10 cellular contexts compared by ENCODE assay signal in the genomic region with DNA sequence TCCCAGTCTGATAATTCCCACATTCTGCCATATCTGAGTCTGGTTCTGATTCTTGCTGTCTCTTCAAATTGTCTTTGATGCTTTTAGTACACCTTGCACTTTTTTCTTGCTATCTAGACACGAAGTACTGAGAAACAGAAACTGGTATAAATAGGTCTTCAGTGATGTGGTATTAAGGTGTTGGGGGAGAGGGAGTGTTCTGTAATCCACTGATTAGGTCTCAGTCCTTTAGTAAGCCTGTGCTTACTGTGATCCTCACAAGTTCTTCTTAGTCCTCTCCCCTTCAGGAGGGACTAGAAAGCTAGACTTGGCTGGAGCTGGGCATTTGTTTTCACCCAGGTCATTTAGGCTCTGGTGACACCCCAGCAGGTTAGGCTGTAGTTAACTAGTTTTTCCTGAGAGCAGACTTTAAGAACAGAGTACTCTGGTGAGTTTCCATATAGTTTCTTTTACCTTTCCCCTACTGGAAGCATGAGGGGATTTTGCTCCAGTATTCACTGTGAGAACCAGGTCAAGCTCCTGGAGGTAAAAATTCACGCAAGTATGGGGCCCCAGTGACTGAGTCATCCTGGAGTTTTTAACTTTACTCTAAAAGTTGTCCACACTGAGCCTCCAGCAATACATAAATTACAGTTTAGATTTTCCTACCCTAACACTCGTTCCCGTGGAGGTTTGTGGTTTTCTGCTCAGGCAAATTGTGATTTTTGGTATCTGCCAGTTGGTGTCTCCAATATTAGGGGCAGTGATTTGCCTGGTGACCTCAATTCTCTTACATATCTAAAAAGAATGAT.
DNase-seq lines count a peak whose midpoint lies in the region; ATAC-seq and TF ChIP-seq lines count a peak whose summit lies in the region.
"Had no signal": no experiment of that assay in that cellular context is flagged by ENCODE, and none has a peak within 500 bp of the region (broad histone marks: within the 10 kb centered on the region; RNA-seq: fewer than 3 reads in every experiment).

No MANE protein-coding gene starts in this region.

- H3K27me3 Mint-ChIP-seq in endodermal cell (ENCODE audit: insufficient read depth), result no peaks in the 10 kb centered on the region
- H3K27me3 Mint-ChIP-seq: memory B cell had no signal

- no peak overlapping the region for H3K4me3 ChIP-seq in endodermal cell (ENCODE audit: low read length)

- H3K9ac ChIP-seq in endodermal cell (ENCODE audit: extremely low read depth, low read length, poor library complexity, severe bottlenecking), result no peak overlapping the region

- H3K9me3 ChIP-seq in endodermal cell (ENCODE audit: control insufficient read depth, low read length), result no peaks in the 10 kb centered on the region

- peaks cover 4% of the 10 kb centered on the region for H3K36me3 Mint-ChIP-seq in endodermal cell (ENCODE audit: low read depth)

- H3K27me3 ChIP-seq in endodermal cell (ENCODE audit: control insufficient read depth, insufficient read depth, low read length, poor library complexity, severe bottlenecking), result no peaks in the 10 kb centered on the region

- H3K4me1 ChIP-seq in endodermal cell (ENCODE audit: control insufficient read depth, insufficient read depth, low read length), result peaks cover 3% of the 10 kb centered on the region

- peak; percentile 90 for ATAC-seq in HG02642 (IDR thresholded peaks at IDR 0.05; ENCODE audit: poor library complexity, unreplicated experiment)

- H3K4me1 Mint-ChIP-seq in endodermal cell, result peaks cover 21% of the 10 kb centered on the region

- H3K9me3 Mint-ChIP-seq in endodermal cell, result peaks cover 4% of the 10 kb centered on the region
- H3K9me3 Mint-ChIP-seq: memory B cell had no signal

- no peaks in the 10 kb centered on the region for H3K36me3 ChIP-seq in endodermal cell (ENCODE audit: control insufficient read depth, insufficient read depth, low read length)

- DNase-seq in DMS53 (lab: John Stamatoyannopoulos, UW) (peak; percentile 21), DMS53 treated with DMSO at 0.1 percent for 48 hours (lab: John Stamatoyannopoulos, UW; ENCODE audit: unreplicated experiment) (no peak), NCI-H187 treated with DMSO at 0.1 percent for 48 hours (lab: John Stamatoyannopoulos, UW) (peak; percentile 30), endodermal cell (peak; percentile 48), activated gamma-delta T cell treated with Interleukin-2 at 50 U/mL for 16 hours (no peak), NCI-H1092 (lab: John Stamatoyannopoulos, UW) (no peak), caudate nucleus (lab: John Stamatoyannopoulos, UW) (no peak)

- H3K27ac Mint-ChIP-seq in endodermal cell, result no peak overlapping the region
- H3K27ac Mint-ChIP-seq: memory B cell had no signal

- TF ChIP-seq CTCF in endodermal cell (conservative IDR thresholded peaks at IDR 0.05), result no peak

- H3K27ac ChIP-seq in endodermal cell (ENCODE audit: low read depth, low read length), result no peak overlapping the region
- no peak overlapping the region for H3K27ac ChIP-seq in caudate nucleus (ENCODE audit: low read depth, low read length)
- H3K27ac ChIP-seq: 22Rv1 had no signal

- no peak overlapping the region for H3K4me3 Mint-ChIP-seq in endodermal cell
- H3K4me3 Mint-ChIP-seq: memory B cell had no signal

- 90 to 100% methylated on average over 3 to 4 of the region's 4 CpGs for WGBS in endodermal cell (ENCODE audit: insufficient coverage in 1 of 2, insufficient read length in 1 of 2), 2 experiments

Comparison
In these comparisons a context has a peak if more than half of its experiments do, and no peak if none do; other contexts are left out.
1. DNase-seq: peak in DMS53 (single experiment), NCI-H187 treated with DMSO at 0.1 percent for 48 hours (single experiment) and endodermal cell (single experiment); none in DMS53 treated with DMSO at 0.1 percent for 48 hours (single experiment), activated gamma-delta T cell treated with Interleukin-2 at 50 U/mL for 16 hours (single experiment), NCI-H1092 (single experiment) and caudate nucleus (0 of 61).